Comparison of ENCODE assay signal across 8 cellular contexts in the genomic region with DNA sequence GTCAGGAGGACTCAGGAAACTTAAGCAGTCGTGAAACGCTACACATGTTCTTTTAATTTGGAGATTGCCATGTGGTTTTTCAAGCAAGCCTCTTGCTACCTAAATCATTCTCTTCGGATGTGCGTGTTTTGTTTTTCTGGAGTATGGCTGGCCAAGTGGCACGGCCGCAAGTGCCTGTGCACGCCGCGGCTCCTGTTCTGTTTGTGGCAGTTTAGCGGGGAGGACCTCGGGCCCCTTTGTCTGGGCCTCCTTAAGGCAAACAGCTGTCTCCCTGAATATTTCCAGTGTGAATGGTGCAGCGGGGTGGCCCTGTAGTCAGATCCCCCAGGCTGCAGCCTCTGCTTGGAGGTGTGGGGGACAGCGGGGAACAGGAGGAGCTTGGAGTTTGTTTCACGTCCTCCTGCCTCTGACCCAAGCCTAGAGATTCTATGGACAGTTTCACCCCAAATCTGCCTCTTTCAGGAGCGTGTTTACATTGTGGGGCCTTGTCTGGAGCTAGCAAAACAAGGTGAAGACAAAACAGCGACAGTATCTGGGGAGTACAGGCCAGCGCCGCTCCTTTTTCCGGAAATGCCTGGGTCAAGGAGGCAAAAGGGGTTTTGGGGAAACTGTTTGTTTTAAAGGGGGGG. TPM values are rescaled to one million over a fixed set of nuclear protein-coding genes. Genes with fewer than 3 reads are reported as not detected.
DNase-seq lines count a peak whose midpoint lies in the region; ATAC-seq and TF ChIP-seq lines count a peak whose summit lies in the region.

No MANE protein-coding gene starts in this region.

- H3K4me3 ChIP-seq in colonic mucosa (peak overlapping the region; percentile 67), mucosa of descending colon (peak overlapping the region; percentile 42)

- peaks cover 21% of the 10 kb centered on the region for H3K4me1 ChIP-seq in colonic mucosa
- H3K4me1 ChIP-seq in mucosa of descending colon (ENCODE audit: low read depth): peaks cover 43% of the 10 kb centered on the region

- H3K36me3 ChIP-seq in colonic mucosa (no peaks in the 10 kb centered on the region), mucosa of descending colon (ENCODE audit: low read depth) (no peaks in the 10 kb centered on the region)

- intact Hi-C loops in colonic mucosa (cut with DNase I): loop anchor here (10.0 kb wide), 1 partner anchor 71 kb away; no protein-coding TSS in a partner anchor
- intact Hi-C loops in mucosa of descending colon (cut with DNase I, micrococcal nuclease): loop anchor here in 1 of 2 donors (10.0 kb wide), 1 partner anchor 71 kb away; no protein-coding TSS in a partner anchor

- H3K9ac ChIP-seq in colonic mucosa (ENCODE audit: low read depth in 2 of 2, low read length in 2 of 2): peak overlapping the region; percentile 95 to 96

- no peak for TF ChIP-seq CTCF in colonic mucosa (IDR thresholded peaks at IDR 0.05)
- no peak for TF ChIP-seq CTCF in mucosa of descending colon (IDR thresholded peaks at IDR 0.05)

- no peaks in the 10 kb centered on the region for H3K27me3 ChIP-seq in colonic mucosa

- DNase-seq in EH (ENCODE audit: low read depth) (peak; percentile 51), NCI-H146 treated with DMSO at 0.1 percent for 48 hours (lab: John Stamatoyannopoulos, UW; ENCODE audit: unreplicated experiment) (peak; percentile 46), colonic mucosa (no peak), mucosa of descending colon (peak in 2 of 3 donors; percentile 39 to 50), cerebellar cortex (ENCODE audit: low spot score) (no peak)
- no peak for DNase-seq in activated CD4-positive, alpha-beta T cell treated with anti-CD3 and anti-CD28 coated beads for 4 hours

- peak overlapping the region; percentile 71 for H3K27ac ChIP-seq in colonic mucosa

- ATAC-seq in mucosa of descending colon (peak; percentile 12), GM21528 (IDR thresholded peaks at IDR 0.05; ENCODE audit: low FRiP score, unreplicated experiment) (no peak), HG02678 (IDR thresholded peaks at IDR 0.05; ENCODE audit: unreplicated experiment) (no peak)

- H3K9me3 ChIP-seq in colonic mucosa (no peaks in the 10 kb centered on the region), mucosa of descending colon (no peaks in the 10 kb centered on the region)

RNA-seq across cellular contexts. Expression of gene LRP5, which starts 1.3 kb away (rescaled TPM):
- total RNA-seq in colonic mucosa: 100 to 1,000 TPM in 1 of 2 donors, 10 to 100 TPM in 1; 81.0 to 110 TPM
- 100 to 1,000 TPM in 2 of 3 donors, 10 to 100 TPM in 1; 83.7 to 113 (median 103) TPM for total RNA-seq in mucosa of descending colon

RNA-seq across cellular contexts. Expression of gene C11orf24, which starts 41.9 kb away (rescaled TPM):
- total RNA-seq in colonic mucosa (10 to 100 TPM; 55.3 to 66.6 TPM), mucosa of descending colon (10 to 100 TPM; 51.8 to 83.2 (median 53.2) TPM)

Comparison
In these comparisons a context has a peak if more than half of its experiments do, and no peak if none do; other contexts are left out.
1. DNase-seq: peak in EH (single experiment), NCI-H146 treated with DMSO at 0.1 percent for 48 hours (single experiment) and mucosa of descending colon (2 of 3); none in colonic mucosa (single experiment), cerebellar cortex (single experiment) and activated CD4-positive, alpha-beta T cell treated with anti-CD3 and anti-CD28 coated beads for 4 hours (0 of 2).